ENCODE assay signal across 20 cellular contexts in the genomic region with DNA sequence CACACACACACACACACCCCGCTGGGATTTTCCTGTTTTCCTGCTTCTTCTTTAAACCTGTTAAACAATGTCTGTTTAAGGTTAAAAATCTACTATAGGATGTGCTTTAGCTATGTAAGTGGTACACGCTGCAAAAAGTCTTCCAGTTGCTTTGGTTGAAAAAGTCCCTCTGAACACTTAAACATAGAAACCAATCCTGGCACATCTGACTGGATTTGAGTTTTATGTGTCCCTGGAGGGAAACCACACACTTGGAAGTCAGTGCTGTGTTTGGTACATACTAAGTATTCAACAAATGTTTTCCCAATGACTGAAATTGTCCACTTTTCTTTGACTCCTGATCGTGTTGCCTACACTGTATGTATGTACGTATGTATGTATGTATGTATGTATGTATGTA. TPM values are rescaled to one million over a fixed set of nuclear protein-coding genes. Genes with fewer than 3 reads are reported as not detected.
DNase-seq lines count a peak whose midpoint lies in the region; ATAC-seq and TF ChIP-seq lines count a peak whose summit lies in the region.
"Had no signal": no experiment of that assay in that cellular context is flagged by ENCODE, and none has a peak within 500 bp of the region (broad histone marks: within the 10 kb centered on the region; RNA-seq: fewer than 3 reads in every experiment).

No MANE protein-coding gene starts in this region.

- H3K4me1 Mint-ChIP-seq in natural killer cell = peaks cover 5 to 9% of the 10 kb centered on the region in 2 donors
- H3K4me1 Mint-ChIP-seq in natural killer cell treated with Interleukin-12 subunit alpha and Interleukin-12 subunit beta and Interleukin-15 and Interleukin-18, amount 100 ng/mL, for 72 hours (ENCODE audit: low read depth in 2 of 2) = peaks cover 0 to 9% of the 10 kb centered on the region in 2 donors

- H3K9me3 Mint-ChIP-seq in natural killer cell = no peaks in the 10 kb centered on the region
- no peaks in the 10 kb centered on the region for H3K9me3 Mint-ChIP-seq in natural killer cell treated with Interleukin-12 subunit alpha and Interleukin-12 subunit beta and Interleukin-15 and Interleukin-18, amount 100 ng/mL, for 72 hours
- H3K9me3 Mint-ChIP-seq: activated T-cell treated with anti-CD3 and anti-CD28 coated beads, Interleukin-2, amount 50 U/mL, for 4 hours; CD14-positive monocyte; stimulated activated naive B cell treated with anti-CD40 and anti-IgM and Interleukin-4, amounts not matched to agents 10 μg/mL and 1 μg/mL and 100 μg/mL, for 72 hours had no signal

- H3K4me1 ChIP-seq in adipocyte (ENCODE audit: control insufficient read depth, insufficient read depth, low read length) (peaks cover 15% of the 10 kb centered on the region), aorta (ENCODE audit: control insufficient read depth in 1 of 2, insufficient read depth in 2 of 2, low read length in 2 of 2) (no peaks in the 10 kb centered on the region), right cardiac atrium (ENCODE audit: control insufficient read depth, insufficient read depth, low read length) (no peaks in the 10 kb centered on the region)

- H3K9me3 ChIP-seq in adipocyte (ENCODE audit: control insufficient read depth, low read length) = no peaks in the 10 kb centered on the region
- no peaks in the 10 kb centered on the region for H3K9me3 ChIP-seq in aorta (ENCODE audit: control insufficient read depth, low read length)
- H3K9me3 ChIP-seq in right cardiac atrium (ENCODE audit: control insufficient read depth, low read length) = no peaks in the 10 kb centered on the region
- H3K9me3 ChIP-seq: adrenal gland, esophagus squamous epithelium had no signal

- no peaks in the 10 kb centered on the region for H3K36me3 Mint-ChIP-seq in natural killer cell
- H3K36me3 Mint-ChIP-seq in natural killer cell treated with Interleukin-12 subunit alpha and Interleukin-12 subunit beta and Interleukin-15 and Interleukin-18, amount 100 ng/mL, for 72 hours = no peaks in the 10 kb centered on the region
- H3K36me3 Mint-ChIP-seq: CD14-positive monocyte; stimulated activated naive B cell treated with anti-CD40 and anti-IgM and Interleukin-4, amounts not matched to agents 10 μg/mL and 1 μg/mL and 100 μg/mL, for 72 hours had no signal

- peak overlapping the region; percentile 35 for H3K4me3 Mint-ChIP-seq in natural killer cell
- no peak overlapping the region for H3K4me3 Mint-ChIP-seq in natural killer cell treated with Interleukin-12 subunit alpha and Interleukin-12 subunit beta and Interleukin-15 and Interleukin-18, amount 100 ng/mL, for 72 hours
- H3K4me3 Mint-ChIP-seq: activated T-cell treated with anti-CD3 and anti-CD28 coated beads, Interleukin-2, amount 50 U/mL, for 4 hours had no signal

- H3K27ac Mint-ChIP-seq in natural killer cell = no peak overlapping the region
- peak overlapping the region in 1 of 2 donors; percentile 15 for H3K27ac Mint-ChIP-seq in natural killer cell treated with Interleukin-12 subunit alpha and Interleukin-12 subunit beta and Interleukin-15 and Interleukin-18, amount 100 ng/mL, for 72 hours
- H3K27ac Mint-ChIP-seq: stimulated activated naive B cell treated with anti-CD40 and anti-IgM and Interleukin-4, amounts not matched to agents 10 μg/mL and 1 μg/mL and 100 μg/mL, for 72 hours had no signal

- H3K27me3 ChIP-seq in adipocyte (replicated peaks; ENCODE audit: control insufficient read depth, insufficient read depth, low read length) (no peaks in the 10 kb centered on the region), aorta (ENCODE audit: control insufficient read depth in 1 of 2, insufficient read depth in 2 of 2, low read length in 1 of 2) (no peaks in the 10 kb centered on the region), right cardiac atrium (ENCODE audit: control insufficient read depth, insufficient read depth) (no peaks in the 10 kb centered on the region)
- H3K27me3 ChIP-seq: adrenal gland, cardiac muscle cell, esophagus squamous epithelium had no signal

- H3K27me3 Mint-ChIP-seq in natural killer cell (ENCODE audit: low read depth in 2 of 2) = peaks cover 0 to 6% of the 10 kb centered on the region in 2 donors
- peaks cover 7 to 13% of the 10 kb centered on the region in 2 donors for H3K27me3 Mint-ChIP-seq in natural killer cell treated with Interleukin-12 subunit alpha and Interleukin-12 subunit beta and Interleukin-15 and Interleukin-18, amount 100 ng/mL, for 72 hours

- H3K27ac ChIP-seq in aorta (ENCODE audit: low read depth in 1 of 2, low read length in 2 of 2) = no peak overlapping the region
- H3K27ac ChIP-seq in right cardiac atrium (ENCODE audit: low read length) = no peak overlapping the region
- H3K27ac ChIP-seq: adrenal gland, cardiac muscle cell, esophagus squamous epithelium had no signal

- no peak overlapping the region for H3K9ac ChIP-seq in adipocyte (ENCODE audit: low read length)

- ATAC-seq in natural killer cell = no peak
- ATAC-seq in natural killer cell treated with Interleukin-12 subunit alpha and Interleukin-12 subunit beta and Interleukin-15 and Interleukin-18, amount 100 ng/mL, for 72 hours = no peak
- peak; percentile 64 for ATAC-seq in aorta (ENCODE audit: low FRiP score)
- no peak for ATAC-seq in right cardiac atrium
- ATAC-seq in GM21528 (IDR thresholded peaks at IDR 0.05; ENCODE audit: low FRiP score, unreplicated experiment) = no peak

- no peaks in the 10 kb centered on the region for H3K36me3 ChIP-seq in adipocyte (ENCODE audit: control insufficient read depth, insufficient read depth, low read length, severe bottlenecking)
- no peaks in the 10 kb centered on the region for H3K36me3 ChIP-seq in aorta (ENCODE audit: control insufficient read depth in 1 of 2, insufficient read depth in 2 of 2, low read length in 1 of 2)
- H3K36me3 ChIP-seq: adrenal gland, cardiac muscle cell, esophagus squamous epithelium had no signal

- no peak for TF ChIP-seq CTCF in natural killer cell (IDR thresholded peaks at IDR 0.05)

- 28 to 43% methylated on average over 4 of the region's 4 CpGs for WGBS in aorta, 2 donors
- 79% methylated on average over 4 of the region's 4 CpGs for WGBS in right cardiac atrium

- no peak for DNase-seq in natural killer cell
- no peak for DNase-seq in natural killer cell treated with Interleukin-12 subunit alpha and Interleukin-12 subunit beta and Interleukin-15 and Interleukin-18, amount 100 ng/mL, for 72 hours (ENCODE audit: low spot score)
- no peak for DNase-seq in adipocyte (ENCODE audit: low read depth)
- peak; percentile 65 for DNase-seq in myocyte (ENCODE audit: low read depth)
- no peak for DNase-seq in aorta
- DNase-seq in right cardiac atrium = no peak
- no peak for DNase-seq in AG20443 (ENCODE audit: low spot score)
- DNase-seq: activated T-cell treated with anti-CD3 and anti-CD28 coated beads, Interleukin-2, amount 50 U/mL, for 4 hours; cortex of kidney; esophagus squamous epithelium; KG1; NCI-H526 treated with DMSO at 0.1 percent for 48 hours; occipital lobe; stimulated activated CD4-positive, alpha-beta T cell treated with anti-CD3 and anti-CD28 coated beads, Interleukin-12 subunit alpha, Interleukin-12 subunit beta, amount 100 ng/mL, for 4 hours; stimulated activated CD4-positive, alpha-beta T cell treated with anti-CD3 and anti-CD28 coated beads, Interleukin-4, amount 100 ng/mL, for 24 hours; stimulated activated naive B cell treated with anti-CD40 and anti-IgM and Interleukin-4, amounts not matched to agents 10 μg/mL and 1 μg/mL and 100 μg/mL, for 72 hours had no signal

- peak overlapping the region; percentile 44 for H3K4me3 ChIP-seq in adipocyte (ENCODE audit: low read length)
- H3K4me3 ChIP-seq in aorta (ENCODE audit: low read length in 2 of 2) = no peak overlapping the region
- H3K4me3 ChIP-seq in right cardiac atrium (ENCODE audit: low read length) = no peak overlapping the region
- H3K4me3 ChIP-seq: cardiac muscle cell had no signal

- intact Hi-C loops in natural killer cell (cut with micrococcal nuclease) (no loop called here), aorta (cut with DNase I) (no loop called here), right cardiac atrium (cut with DNase I) (no loop called here)

RNA-seq across cellular contexts. Expression of gene CFL2, which starts 22.0 kb away (rescaled TPM):
- 10 to 100 TPM; 22.5 to 30.3 (median 25.7) TPM for total RNA-seq in natural killer cell
- 1 to 10 TPM; 8.6 to 8.8 TPM for total RNA-seq in natural killer cell treated with Interleukin-12 subunit alpha and Interleukin-12 subunit beta and Interleukin-15 and Interleukin-18, amount 100 ng/mL, for 72 hours
- total RNA-seq in myocyte = 623 and 628 TPM in 2 replicates
- polyA plus RNA-seq in myocyte (2012) = 153 TPM
- total RNA-seq in aorta = 100 to 1,000 TPM in 1 of 2 donors, 10 to 100 TPM in 1; 99.2 to 178 TPM
- 100 to 1,000 TPM in 1 of 2 donors, 10 to 100 TPM in 1; 87.9 to 165 TPM for polyA plus RNA-seq in aorta
- 100 to 1,000 TPM; 313 to 329 (median 320) TPM for total RNA-seq in right cardiac atrium
- 326 TPM for polyA plus RNA-seq in right cardiac atrium
